ENCODE assay signal across 23 cellular contexts in genomic region chr3:29627136-29628117, GRCh38.
DNase-seq lines count a peak whose midpoint lies in the region; ATAC-seq, FAIRE-seq and TF ChIP-seq lines count a peak whose summit lies in the region.
"Had no signal": no experiment of that assay in that cellular context is flagged by ENCODE, and none has a peak within 500 bp of the region (broad histone marks: within the 10 kb centered on the region; RNA-seq: fewer than 3 reads in every experiment).

No MANE protein-coding gene starts in this region.

- peaks cover 36% of the 10 kb centered on the region for H3K4me1 Mint-ChIP-seq in WTC11
- H3K4me1 Mint-ChIP-seq: IgD-negative memory B cell had no signal

- peak; percentile 23 for FAIRE-seq in A549 (lab: Jason Lieb, UNC)

- no peak for TF ChIP-seq RAD21 in A549 (conservative IDR thresholded peaks at IDR 0.05 in 1 of 2, IDR thresholded peaks at IDR 0.05 in 1 of 2)

- TF ChIP-seq POLR2A in A549 (IDR thresholded peaks at IDR 0.05; ENCODE audit: low read length) = no peak

- POLR2A ChIA-PET in A549 (lab: Yijun Ruan, JAX) = no interaction called here
- POLR2A ChIA-PET in HEK293 (lab: Yijun Ruan, JAX) = no interaction called here
- POLR2A ChIA-PET in WTC11 (lab: Charles Lee) = interaction anchor here (0.6 kb wide), 1 partner anchor 239 kb away, joined by 7 read pairs; no protein-coding TSS in a partner anchor

- H3K4me3 ChIP-seq in A549 (no peak overlapping the region), HEK293 (ENCODE audit: low read depth, low read length) (no peak overlapping the region), fibroblast of villous mesenchyme (ENCODE audit: low read depth, low read length) (no peak overlapping the region)
- H3K4me3 ChIP-seq: HAP-1 had no signal

- no peak overlapping the region for H3K27ac Mint-ChIP-seq in WTC11
- H3K27ac Mint-ChIP-seq: IgD-negative memory B cell had no signal

- TF ChIP-seq EP300 in A549 (IDR thresholded peaks at IDR 0.05) = no peak

- H3K9me3 ChIP-seq in A549 = no peaks in the 10 kb centered on the region
- no peaks in the 10 kb centered on the region for H3K9me3 ChIP-seq in HEK293 (ENCODE audit: control insufficient read depth, insufficient read depth, low read depth, low read length)
- H3K9me3 ChIP-seq: HAP-1 had no signal

- no peaks in the 10 kb centered on the region for H3K9me3 Mint-ChIP-seq in WTC11

- no peak overlapping the region for H3K4me2 ChIP-seq in A549
- H3K4me2 ChIP-seq: KMS-11 had no signal

- no peaks in the 10 kb centered on the region for H3K4me1 ChIP-seq in A549
- H3K4me1 ChIP-seq in HEK293 (ENCODE audit: control insufficient read depth, insufficient read depth, low read length) = no peaks in the 10 kb centered on the region

- H3K36me3 ChIP-seq in HEK293 (ENCODE audit: control insufficient read depth in 2 of 2, insufficient read depth in 1 of 2, low read length in 2 of 2) = no peaks in the 10 kb centered on the region
- H3K36me3 ChIP-seq: HAP-1 had no signal

- H3K27me3 Mint-ChIP-seq in WTC11 (ENCODE audit: low read depth) = no peaks in the 10 kb centered on the region
- H3K27me3 Mint-ChIP-seq: IgD-negative memory B cell had no signal

- TF ChIP-seq CTCF in A549 (IDR thresholded peaks at IDR 0.05) = no peak
- TF ChIP-seq CTCF in HEK293 (tag by site-specific recombination; IDR thresholded peaks at IDR 0.05) = no peak
- no peak for TF ChIP-seq CTCF in WTC11 (IDR thresholded peaks at IDR 0.05)
- no peak for TF ChIP-seq CTCF in fibroblast of villous mesenchyme (IDR thresholded peaks at IDR 0.05; ENCODE audit: insufficient read depth, low read depth, low read length)

- H3K4me3 Mint-ChIP-seq in WTC11 = no peak overlapping the region

- H3K36me3 Mint-ChIP-seq in WTC11 = no peaks in the 10 kb centered on the region
- H3K36me3 Mint-ChIP-seq: IgD-negative memory B cell had no signal

- no peak overlapping the region for H3K27ac ChIP-seq in A549
- no peak overlapping the region for H3K27ac ChIP-seq in HEK293 (ENCODE audit: extremely low read depth, low read depth, low read length)
- H3K27ac ChIP-seq: KMS-11, RWPE1 had no signal

- CTCF ChIA-PET in A549 (lab: Yijun Ruan, JAX) = no interaction called here
- CTCF ChIA-PET in HEK293 (lab: Yijun Ruan, JAX) = interaction anchor here (1.0 kb wide), 1 partner anchor 315 kb away, joined by 4 read pairs; no protein-coding TSS in a partner anchor
- CTCF ChIA-PET in WTC11 (lab: Charles Lee) = no interaction called here

- DNase-seq in A549 (ENCODE audit: low read depth in 1 of 2, low spot score in 1 of 2) (no peak), WTC11 (ENCODE audit: low spot score) (no peak), fibroblast of villous mesenchyme (ENCODE audit: low read depth) (peak; percentile 52), anterior cingulate cortex (lab: John Stamatoyannopoulos, UW) (no peak), left cardiac atrium (no peak), NCI-H1436 (lab: John Stamatoyannopoulos, UW) (no peak), medulla oblongata (ENCODE audit: extremely low spot score) (no peak)
- DNase-seq: 8988T, DMS153, MM.1S, NCI-H1694, NCI-H2029 treated with DMSO at 0.1 percent for 48 hours, NCI-H2227 treated with DMSO at 0.1 percent for 48 hours, NCI-H510A, NCI-H69, SHP77, SW 1271 had no signal

- WGBS in A549 (ENCODE audit: missing lambda C conversion rate) = 84% methylated on average over 2 of the region's 2 CpGs

- ATAC-seq in A549 = no peak
- ATAC-seq in WTC11 = peak; percentile 72
- no peak for ATAC-seq in left cardiac atrium
- ATAC-seq: Panc1 had no signal

- intact Hi-C loops in left cardiac atrium (cut with DNase I) = no loop called here

TF ChIP-seq in A549, 52 proteins besides CTCF, POLR2A, EP300 and RAD21 (continues in another document):
- TF ChIP-seq MAX (IDR thresholded peaks at IDR 0.05) (no peak), ESRRA (IDR thresholded peaks at IDR 0.05; ENCODE audit: borderline replicate concordance, low read length) (no peak), ZC3H11A (IDR thresholded peaks at IDR 0.05) (no peak), MYC (IDR thresholded peaks at IDR 0.05; ENCODE audit: borderline replicate concordance, low read length) (no peak), CBX8 (IDR thresholded peaks at IDR 0.05) (no peak), ZNF302 (CRISPR knock-in tag; IDR thresholded peaks at IDR 0.05) (no peak)

TF ChIP-seq in HEK293, 187 proteins besides CTCF, POLR2A, EP300 and RAD21:
- TF ChIP-seq SP7 (tag by site-specific recombination; IDR thresholded peaks at IDR 0.05) (no peak), ZNF596 (tag by site-specific recombination; IDR thresholded peaks at IDR 0.05) (peak; percentile 86), ZNF473 (tag by site-specific recombination; IDR thresholded peaks at IDR 0.05) (no peak), GLIS2 (tag by site-specific recombination; IDR thresholded peaks at IDR 0.05) (no peak)

TF ChIP-seq in WTC11, 78 proteins besides CTCF, POLR2A, EP300 and RAD21:
- no peak for TF ChIP-seq ZNF232 (CRISPR knock-in tag; IDR thresholded peaks at IDR 0.05)
- no peak for TF ChIP-seq E2F4 (CRISPR knock-in tag; IDR thresholded peaks at IDR 0.05; ENCODE audit: borderline replicate concordance, low read depth)
- TF ChIP-seq HMGXB4 (CRISPR knock-in tag; IDR thresholded peaks at IDR 0.05) = no peak
- TF ChIP-seq NR3C1 (CRISPR knock-in tag; conservative IDR thresholded peaks at IDR 0.05; ENCODE audit: low read depth) = no peak
- no peak for TF ChIP-seq PRDM15 (CRISPR knock-in tag; IDR thresholded peaks at IDR 0.05)
- TF ChIP-seq ZNF317 (CRISPR knock-in tag; IDR thresholded peaks at IDR 0.05; ENCODE audit: borderline replicate concordance, low read depth) = no peak
- TF ChIP-seq ZNF512 (CRISPR knock-in tag; IDR thresholded peaks at IDR 0.05; ENCODE audit: borderline replicate concordance) = no peak
- TF ChIP-seq MYBL2 (CRISPR knock-in tag; IDR thresholded peaks at IDR 0.05) = no peak
